In genomic region chr9:34430843-34431437, GRCh38 we compare ENCODE assay signal across 9 cellular contexts. TPM values are rescaled to one million over a fixed set of nuclear protein-coding genes. Genes with fewer than 3 reads are reported as not detected.
A peak's percentile ranks its signal among the peaks of the same experiment; 100 is the strongest.
DNase-seq lines count a peak whose midpoint lies in the region; ATAC-seq and TF ChIP-seq lines count a peak whose summit lies in the region.
"Had no signal": no experiment of that assay in that cellular context is flagged by ENCODE, and none has a peak within 500 bp of the region (broad histone marks: within the 10 kb centered on the region; RNA-seq: fewer than 3 reads in every experiment).

No MANE protein-coding gene starts in this region.

- WGBS in liver, result 23% methylated on average over 4 of the region's 4 CpGs

- peaks cover 6% of the 10 kb centered on the region for H3K36me3 Mint-ChIP-seq in CD4-positive, alpha-beta T cell (ENCODE audit: low read depth)
- H3K36me3 Mint-ChIP-seq: activated naive CD4-positive, alpha-beta T cell treated with anti-CD3 and anti-CD28 coated beads, Interleukin-2, amount 50 U/mL, for 24 hours had no signal

- no peak for TF ChIP-seq RAD21 in HCT116 (IDR thresholded peaks at IDR 0.05; ENCODE audit: low read depth)
- peak in 1 of 2 donors; percentile 9 for TF ChIP-seq RAD21 in liver (IDR thresholded peaks at IDR 0.05)

- TF ChIP-seq CTCF in HCT116 (IDR thresholded peaks at IDR 0.05 in 2 of 3, conservative IDR thresholded peaks at IDR 0.05 in 1 of 3; ENCODE audit: borderline replicate concordance in 1 of 3, insufficient read depth in 1 of 3, low read depth in 2 of 3, low read length in 2 of 3), result no peak
- no peak for TF ChIP-seq CTCF in liver (IDR thresholded peaks at IDR 0.05; ENCODE audit: low read depth, low read length, missing input control)
- TF ChIP-seq CTCF in CD4-positive, alpha-beta T cell (IDR thresholded peaks at IDR 0.05), result no peak

- H3K9me3 ChIP-seq in HCT116 (ENCODE audit: control insufficient read depth in 1 of 2, insufficient read depth in 1 of 2, low read depth in 1 of 2, low read length in 2 of 2) (no peaks in the 10 kb centered on the region), liver (ENCODE audit: control insufficient read depth in 4 of 4, low read length in 3 of 4) (no peaks in the 10 kb centered on the region)
- H3K9me3 ChIP-seq in CD4-positive, alpha-beta T cell (ENCODE audit: control insufficient read depth, low read length), result no peaks in the 10 kb centered on the region

- H3K27me3 Mint-ChIP-seq in CD4-positive, alpha-beta T cell, result no peaks in the 10 kb centered on the region
- H3K27me3 Mint-ChIP-seq: activated naive CD4-positive, alpha-beta T cell treated with anti-CD3 and anti-CD28 coated beads, Interleukin-2, amount 50 U/mL, for 24 hours had no signal

- H3K4me3 Mint-ChIP-seq in CD4-positive, alpha-beta T cell, result no peak overlapping the region
- H3K4me3 Mint-ChIP-seq: activated naive CD4-positive, alpha-beta T cell treated with anti-CD3 and anti-CD28 coated beads, Interleukin-2, amount 50 U/mL, for 24 hours had no signal

- RAD21 ChIA-PET in HCT116 (lab: Charles Lee; ENCODE audit: low non-redundant PET in 1 of 2, low total read pairs in 2 of 2, uncharacterized antibody in 2 of 2, unreplicated experiment in 2 of 2), result interaction anchor here in 1 of 2 experiments (1.6 kb wide), 1 partner anchor 27 kb away, joined by 4 read pairs; no protein-coding TSS in a partner anchor

- no peak overlapping the region for H3K27ac Mint-ChIP-seq in CD4-positive, alpha-beta T cell
- H3K27ac Mint-ChIP-seq: activated naive CD4-positive, alpha-beta T cell treated with anti-CD3 and anti-CD28 coated beads, Interleukin-2, amount 50 U/mL, for 24 hours had no signal

- H3K9me2 ChIP-seq in HCT116 (ENCODE audit: insufficient read depth), result no peaks in the 10 kb centered on the region

- peak; percentile 70 for ATAC-seq in HCT116
- no peak for ATAC-seq in HG03196 (IDR thresholded peaks at IDR 0.05; ENCODE audit: unreplicated experiment)
- ATAC-seq in CD4-positive, alpha-beta T cell (ENCODE audit: poor library complexity), result no peak
- no peak for ATAC-seq in HG03139 (IDR thresholded peaks at IDR 0.05; ENCODE audit: unreplicated experiment)

- intact Hi-C loops in HCT116 (cut with micrococcal nuclease), result loop anchor here (2.0 kb wide), 1 partner anchor 18 kb away; no protein-coding TSS in a partner anchor
- intact Hi-C loops in CD4-positive, alpha-beta T cell (cut with DNase I, micrococcal nuclease), result no loop called here

- no peaks in the 10 kb centered on the region for H3K27me3 ChIP-seq in HCT116 (ENCODE audit: insufficient read depth, low read length)
- H3K27me3 ChIP-seq in liver (ENCODE audit: control insufficient read depth in 4 of 4, insufficient read depth in 4 of 4, low read length in 3 of 4), result no peaks in the 10 kb centered on the region
- no peaks in the 10 kb centered on the region for H3K27me3 ChIP-seq in CD4-positive, alpha-beta T cell (ENCODE audit: control insufficient read depth, insufficient read depth, low read length)

- no peaks in the 10 kb centered on the region for H3K9me3 Mint-ChIP-seq in CD4-positive, alpha-beta T cell
- H3K9me3 Mint-ChIP-seq: activated naive CD4-positive, alpha-beta T cell treated with anti-CD3 and anti-CD28 coated beads, Interleukin-2, amount 50 U/mL, for 24 hours had no signal

- no peak for TF ChIP-seq POLR2A in HCT116 (IDR thresholded peaks at IDR 0.05; ENCODE audit: borderline replicate concordance, extremely low read depth, insufficient read depth, insufficient read length)

- H3K36me3 ChIP-seq in HCT116 (ENCODE audit: control insufficient read depth in 1 of 2, insufficient read depth in 2 of 2, low read length in 2 of 2), result no peaks in the 10 kb centered on the region
- H3K36me3 ChIP-seq in liver (ENCODE audit: control insufficient read depth in 4 of 4, insufficient read depth in 3 of 4, low read depth in 1 of 4, low read length in 3 of 4), result no peaks in the 10 kb centered on the region

- peak; percentile 78 for DNase-seq in AG20443 (ENCODE audit: low spot score)
- peak; percentile 13 for DNase-seq in HCT116 (ENCODE audit: low read depth, low spot score)
- peak; percentile 42 for DNase-seq in NOMO-1 treated with DMSO at 0.1 percent for 48 hours (lab: John Stamatoyannopoulos, UW; ENCODE audit: unreplicated experiment)
- peak; percentile 66 for DNase-seq in dedifferentiated amniotic fluid mesenchymal stem cell (ENCODE audit: extremely low spot score)
- DNase-seq in CD4-positive, alpha-beta T cell, result no peak

- no peaks in the 10 kb centered on the region for H4K20me1 ChIP-seq in HCT116 (ENCODE audit: insufficient read depth)

- POLR2A ChIA-PET in HCT116 (lab: Charles Lee), result no interaction called here
- POLR2A ChIA-PET in CD4-positive, alpha-beta T cell (lab: Charles Lee), result no interaction called here

- no peak overlapping the region for H3K4me2 ChIP-seq in HCT116 (ENCODE audit: low read length)

- CTCF ChIA-PET in HCT116 (lab: Charles Lee), result interaction anchor here (2.1 kb wide), 1 partner anchor 27 kb away, joined by 11 read pairs; no protein-coding TSS in a partner anchor
- CTCF ChIA-PET in CD4-positive, alpha-beta T cell (lab: Charles Lee), result no interaction called here

- H3K9ac ChIP-seq in HCT116 (ENCODE audit: low read length) (no peak overlapping the region), liver (ENCODE audit: low read depth in 1 of 2, low read length in 2 of 2) (no peak overlapping the region)

- H3K4me1 ChIP-seq in HCT116 (ENCODE audit: control insufficient read depth in 1 of 2, insufficient read depth in 2 of 2, low read length in 2 of 2), result no peaks in the 10 kb centered on the region
- peaks cover 13 to 45% (median 38%) of the 10 kb centered on the region in 4 donors for H3K4me1 ChIP-seq in liver (ENCODE audit: control insufficient read depth in 4 of 4, insufficient read depth in 4 of 4, low read length in 3 of 4)

- no peaks in the 10 kb centered on the region for H3K79me2 ChIP-seq in HCT116 (ENCODE audit: insufficient read depth, low read length)

- no peak overlapping the region for H2AFZ ChIP-seq in HCT116 (ENCODE audit: low read depth, low read length, poor library complexity, severe bottlenecking)

- H3K4me3 ChIP-seq in HCT116 (replicated peaks in 1 of 2; ENCODE audit: low read depth in 1 of 2, low read length in 2 of 2) (no peak overlapping the region), liver (ENCODE audit: low read depth in 1 of 3, low read length in 3 of 3) (no peak overlapping the region)

- BruUV-seq in HCT116 (replicated peaks; lab: Mats Ljungman, UMichigan), result no TSS peak

- H3K27ac ChIP-seq in HCT116 (ENCODE audit: low read depth, low read length) (no peak overlapping the region), liver (ENCODE audit: low read depth in 1 of 2, low read length in 2 of 2) (no peak overlapping the region)
- no peak overlapping the region for H3K27ac ChIP-seq in CD4-positive, alpha-beta T cell (ENCODE audit: low read depth, low read length)

- no peaks in the 10 kb centered on the region for H3K4me1 Mint-ChIP-seq in CD4-positive, alpha-beta T cell (ENCODE audit: low read depth)
- H3K4me1 Mint-ChIP-seq: activated naive CD4-positive, alpha-beta T cell treated with anti-CD3 and anti-CD28 coated beads, Interleukin-2, amount 50 U/mL, for 24 hours had no signal

TF ChIP-seq in liver, 16 proteins besides CTCF, POLR2A, EP300 and RAD21 (continues in another document):
- TF ChIP-seq EGR1 (IDR thresholded peaks at IDR 0.05; ENCODE audit: low read depth in 2 of 2) (no peak), ATF3 (IDR thresholded peaks at IDR 0.05) (no peak), GABPA (IDR thresholded peaks at IDR 0.05 in 1 of 2, conservative IDR thresholded peaks at IDR 0.05 in 1 of 2) (no peak), HNF4A (conservative IDR thresholded peaks at IDR 0.05) (peak; percentile 24 to 51), NR2F2 (IDR thresholded peaks at IDR 0.05) (no peak), TAF1 (conservative IDR thresholded peaks at IDR 0.05) (no peak), MAX (IDR thresholded peaks at IDR 0.05) (no peak), FOXA2 (IDR thresholded peaks at IDR 0.05) (no peak)

RNA-seq across cellular contexts. Expression of gene FAM219A, which starts 27.4 kb away (rescaled TPM):
- total RNA-seq in HCT116 (2021; ENCODE audit: unreplicated experiment) (13.4 TPM), liver (1 to 10 TPM; 1.6 to 3.6 TPM)
- polyA plus RNA-seq in HCT116 (2012), result 8.1 and 9.3 TPM in 2 replicates
- 1 to 10 TPM; 1.7 to 3.0 TPM for polyA plus RNA-seq in liver
- 1 to 10 TPM; 7.7 to 8.5 TPM for total RNA-seq in CD4-positive, alpha-beta T cell

RNA-seq across cellular contexts. Expression of gene DNAI1, which starts 27.7 kb away (rescaled TPM):
- total RNA-seq in HCT116 (2021; ENCODE audit: unreplicated experiment) (1.1 TPM), liver (not detected)
- 0.90 and 1.2 TPM in 2 replicates for polyA plus RNA-seq in HCT116 (2012)
- polyA plus RNA-seq in liver, result not detected
- not detected for total RNA-seq in CD4-positive, alpha-beta T cell

RNA-seq across cellular contexts. Expression of gene MYORG, which starts 54.2 kb away (rescaled TPM):
- total RNA-seq in HCT116 (2021; ENCODE audit: unreplicated experiment), result 8.5 TPM
- polyA plus RNA-seq in HCT116 (2012), result 4.7 and 5.0 TPM in 2 replicates
- 10 to 100 TPM; 19.0 to 26.6 TPM for total RNA-seq in liver
- polyA plus RNA-seq in liver, result 10 to 100 TPM; 11.4 to 19.5 TPM
- total RNA-seq in CD4-positive, alpha-beta T cell, result under 1 TPM; 0.42 to 0.58 TPM

Comparison
In these comparisons a context has a peak if more than half of its experiments do, and no peak if none do; other contexts are left out.
1. DNase-seq: peak in AG20443 (single experiment), HCT116 (single experiment), NOMO-1 treated with DMSO at 0.1 percent for 48 hours (single experiment) and dedifferentiated amniotic fluid mesenchymal stem cell (single experiment); none in CD4-positive, alpha-beta T cell (0 of 10).